9 cellular contexts compared by ENCODE assay signal in the genomic region with DNA sequence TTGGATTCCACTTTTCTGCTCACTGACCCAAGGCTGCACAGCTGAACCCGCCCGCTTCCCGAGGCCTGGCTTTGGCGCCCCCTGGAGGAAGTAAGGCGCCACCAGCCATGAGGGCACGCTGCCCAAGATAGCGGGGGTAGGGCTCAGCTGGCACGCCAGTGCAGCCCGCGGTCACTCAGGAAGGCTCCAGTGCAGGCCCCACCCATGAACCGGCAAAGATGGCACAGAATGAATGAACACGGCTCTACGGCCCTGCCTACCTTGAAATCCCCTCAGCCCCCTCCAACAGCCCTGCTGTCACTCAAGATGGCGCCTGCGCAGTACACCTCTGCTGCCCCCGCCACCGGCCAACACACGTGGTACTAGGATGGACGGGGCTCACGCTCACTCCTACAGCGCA. TPM values are rescaled to one million over a fixed set of nuclear protein-coding genes. Genes with fewer than 3 reads are reported as not detected.
A peak's percentile ranks its signal among the peaks of the same experiment; 100 is the strongest.
DNase-seq lines count a peak whose midpoint lies in the region; ATAC-seq and TF ChIP-seq lines count a peak whose summit lies in the region.
"Had no signal": no experiment of that assay in that cellular context is flagged by ENCODE, and none has a peak within 500 bp of the region (broad histone marks: within the 10 kb centered on the region; RNA-seq: fewer than 3 reads in every experiment).

No MANE protein-coding gene starts in this region.

- TF ChIP-seq EP300 in transverse colon (IDR thresholded peaks at IDR 0.05; ENCODE audit: low read depth) = no peak

- H3K9me3 ChIP-seq in colonic mucosa (no peaks in the 10 kb centered on the region), lower lobe of right lung (peaks cover 5% of the 10 kb centered on the region), transverse colon (peaks cover 0 to 14% of the 10 kb centered on the region in 2 donors)

- no peak for ATAC-seq in activated CD4-positive, alpha-beta T cell treated with anti-CD3 and anti-CD28 coated beads for 36 hours
- ATAC-seq in lower lobe of right lung = peak; percentile 10 to 51
- no peak for ATAC-seq in GM21825 (IDR thresholded peaks at IDR 0.05; ENCODE audit: unreplicated experiment)
- ATAC-seq in HG03342 (IDR thresholded peaks at IDR 0.05; ENCODE audit: unreplicated experiment) = no peak

- H3K36me3 ChIP-seq in colonic mucosa (no peaks in the 10 kb centered on the region), lower lobe of right lung (no peaks in the 10 kb centered on the region), transverse colon (no peaks in the 10 kb centered on the region)

- TF ChIP-seq POLR2A in transverse colon (IDR thresholded peaks at IDR 0.05) = no peak

- intact Hi-C loops in activated CD4-positive, alpha-beta T cell treated with anti-CD3 and anti-CD28 coated beads for 36 hours (cut with DNase I, micrococcal nuclease) = no loop called here
- intact Hi-C loops in colonic mucosa (cut with DNase I) = no loop called here
- intact Hi-C loops in lower lobe of right lung (cut with DNase I) = no loop called here
- intact Hi-C loops in transverse colon (cut with DNase I; ENCODE audit: low total_unique reads) = no loop called here

- in situ Hi-C loops in transverse colon (cut with MboI; ENCODE audit: low pct_ligation_motif_present in 1 of 4, low pct_unique_long_range_greater_than_20kb in 1 of 4, low sequenced_read_pairs in 3 of 4) = no loop called here

- no peaks in the 10 kb centered on the region for H3K4me1 Mint-ChIP-seq in activated CD4-positive, alpha-beta T cell treated with anti-CD3 and anti-CD28 coated beads for 36 hours

- H3K9me3 Mint-ChIP-seq in activated CD4-positive, alpha-beta T cell treated with anti-CD3 and anti-CD28 coated beads for 36 hours (ENCODE audit: low read depth) = peaks cover 51% of the 10 kb centered on the region

- no peaks in the 10 kb centered on the region for H3K4me1 ChIP-seq in colonic mucosa
- no peaks in the 10 kb centered on the region for H3K4me1 ChIP-seq in lower lobe of right lung
- H3K4me1 ChIP-seq in transverse colon = no peaks in the 10 kb centered on the region

- H3K27me3 ChIP-seq in colonic mucosa (no peaks in the 10 kb centered on the region), lower lobe of right lung (ENCODE audit: low read depth) (peaks cover 14% of the 10 kb centered on the region), transverse colon (no peaks in the 10 kb centered on the region)

- peaks cover 27% of the 10 kb centered on the region for H3K36me3 Mint-ChIP-seq in activated CD4-positive, alpha-beta T cell treated with anti-CD3 and anti-CD28 coated beads for 36 hours (ENCODE audit: low read depth)

- no peak overlapping the region for H3K4me3 Mint-ChIP-seq in activated CD4-positive, alpha-beta T cell treated with anti-CD3 and anti-CD28 coated beads for 36 hours

- 72% methylated on average over 21 of the region's 21 CpGs; no CpG with 5 or more reads in 1 of the 2 donors for WGBS in transverse colon (ENCODE audit: low coverage in 1 of 2), 2 donors

- H3K4me3 ChIP-seq in colonic mucosa = no peak overlapping the region
- peak overlapping the region; percentile 44 for H3K4me3 ChIP-seq in lower lobe of right lung
- peak overlapping the region in 2 of 4 donors; percentile 6 to 33 for H3K4me3 ChIP-seq in transverse colon

- POLR2A ChIA-PET in activated CD4-positive, alpha-beta T cell treated with anti-CD3 and anti-CD28 coated beads for 36 hours (lab: Charles Lee) = no interaction called here

- DNase-seq in activated CD4-positive, alpha-beta T cell treated with anti-CD3 and anti-CD28 coated beads for 36 hours = peak; percentile 10
- DNase-seq in activated CD4-positive, alpha-beta T cell treated with anti-CD3 and anti-CD28 coated beads for 48 hours = no peak
- DNase-seq in colonic mucosa = peak; percentile 27
- DNase-seq in lower lobe of right lung = peak; percentile 71
- DNase-seq in transverse colon = peak; percentile 22
- DNase-seq in NCI-H1105 treated with DMSO at 0.1 percent for 48 hours (lab: John Stamatoyannopoulos, UW) = no peak

- H3K27me3 Mint-ChIP-seq in activated CD4-positive, alpha-beta T cell treated with anti-CD3 and anti-CD28 coated beads for 36 hours = peaks cover 19% of the 10 kb centered on the region

- no peak overlapping the region for H3K27ac ChIP-seq in colonic mucosa
- peak overlapping the region; percentile 70 for H3K27ac ChIP-seq in lower lobe of right lung
- H3K27ac ChIP-seq in transverse colon = peak overlapping the region in 3 of 4 donors; percentile 69 to 87 (median 80)

- peak; percentile 12 for TF ChIP-seq CTCF in colonic mucosa (IDR thresholded peaks at IDR 0.05)
- TF ChIP-seq CTCF in lower lobe of right lung (IDR thresholded peaks at IDR 0.05) = peak; percentile 43
- TF ChIP-seq CTCF in transverse colon (IDR thresholded peaks at IDR 0.05) = peak in 3 of 5 experiments; percentile 20 to 23 (median 22)

- no peak overlapping the region for H3K9ac ChIP-seq in colonic mucosa (ENCODE audit: low read depth in 2 of 2, low read length in 2 of 2)

- H3K27ac Mint-ChIP-seq in activated CD4-positive, alpha-beta T cell treated with anti-CD3 and anti-CD28 coated beads for 36 hours = no peak overlapping the region

- CTCF ChIA-PET in activated CD4-positive, alpha-beta T cell treated with anti-CD3 and anti-CD28 coated beads for 36 hours (lab: Charles Lee) = no interaction called here

RNA-seq across cellular contexts. Expression of a gene that starts 3.0 kb away (rescaled TPM):
- total RNA-seq in activated CD4-positive, alpha-beta T cell treated with anti-CD3 and anti-CD28 coated beads for 36 hours = not detected
- total RNA-seq in colonic mucosa (1 to 10 TPM; 1.4 to 2.8 TPM), lower lobe of right lung (5.0 TPM), transverse colon (1 to 10 TPM in 3 of 4 donors, under 1 TPM in 1; 0.80 to 6.7 (median 3.4) TPM)

RNA-seq across cellular contexts. Expression of a gene that starts 3.0 kb away (rescaled TPM):
- not detected for total RNA-seq in activated CD4-positive, alpha-beta T cell treated with anti-CD3 and anti-CD28 coated beads for 36 hours
- total RNA-seq in colonic mucosa = not detected
- total RNA-seq in lower lobe of right lung = not detected
- total RNA-seq in transverse colon = 1 to 10 TPM in 2 of 4 donors, under 1 TPM in 1, not detected in 1; 0.16 to 2.2 (median 1.2) TPM
- total RNA-seq: NCI-H460 had no signal

Comparison
In these comparisons a context has a peak if more than half of its experiments do, and no peak if none do; other contexts are left out.
1. DNase-seq: peak in activated CD4-positive, alpha-beta T cell treated with anti-CD3 and anti-CD28 coated beads for 36 hours (single experiment), colonic mucosa (single experiment), lower lobe of right lung (single experiment) and transverse colon (single experiment); none in activated CD4-positive, alpha-beta T cell treated with anti-CD3 and anti-CD28 coated beads for 48 hours (single experiment) and NCI-H1105 treated with DMSO at 0.1 percent for 48 hours (single experiment).
2. ATAC-seq: peak in lower lobe of right lung (2 of 2); none in activated CD4-positive, alpha-beta T cell treated with anti-CD3 and anti-CD28 coated beads for 36 hours (single experiment), GM21825 (single experiment) and HG03342 (single experiment).
3. Peak in every context shown above with its lines, with median percentiles within 50 percentile points of each other: CTCF ChIP-seq.